ENCODE assay signal across 26 cellular contexts in genomic region chr3:34919025-34919424, GRCh38.
"Had no signal": no experiment of that assay in that cellular context is flagged by ENCODE, and none has a peak within 500 bp of the region (broad histone marks: within the 10 kb centered on the region; RNA-seq: fewer than 3 reads in every experiment).

No MANE protein-coding gene starts in this region.

- H3K4me3 ChIP-seq: left ventricle myocardium inferior, lung, pancreas, prostate gland, skin epidermis, stomach, testis, thyroid gland, transverse colon, upper lobe of left lung, vagina had no signal

- H3K36me3 ChIP-seq: left ventricle myocardium inferior, pancreas, prostate gland, stomach, thyroid gland, transverse colon, upper lobe of left lung, vagina had no signal

- H3K27me3 ChIP-seq: pancreas, stomach, testis, thyroid gland, transverse colon, upper lobe of left lung, vagina had no signal

- H3K27ac Mint-ChIP-seq: mesothelial cell of epicardium; natural killer cell treated with Interleukin-12 subunit alpha and Interleukin-12 subunit beta and Interleukin-15 and Interleukin-18, amount 100 ng/mL, for 72 hours; stimulated activated naive B cell treated with anti-CD40 and anti-IgM and Interleukin-4, amounts not matched to agents 10 μg/mL and 1 μg/mL and 100 μg/mL, for 72 hours had no signal

- H3K27ac ChIP-seq: left ventricle myocardium inferior, pancreas, prostate gland, skin epidermis, stomach, testis, thyroid gland, transverse colon, upper lobe of left lung, vagina had no signal

- H3K36me3 Mint-ChIP-seq: mesothelial cell of epicardium; naive B cell; natural killer cell treated with Interleukin-12 subunit alpha and Interleukin-12 subunit beta and Interleukin-15 and Interleukin-18, amount 100 ng/mL, for 72 hours; stimulated activated naive B cell treated with anti-CD40 and anti-IgM and Interleukin-4, amounts not matched to agents 10 μg/mL and 1 μg/mL and 100 μg/mL, for 72 hours had no signal

- DNase-seq: islet precursor cell; left ventricle myocardium inferior; mesendoderm; naive B cell; nucleus accumbens; pancreas; retina; right cardiac atrium; stimulated activated CD4-positive, alpha-beta T cell treated with anti-CD3 and anti-CD28 coated beads, Interleukin-12 subunit alpha, Interleukin-12 subunit beta, amount 100 ng/mL, for 4 hours; stimulated activated CD4-positive, alpha-beta T cell treated with anti-CD3 and anti-CD28 coated beads, Interleukin-15, amount 100 ng/mL, for 24 hours; stimulated activated CD4-positive, alpha-beta T cell treated with anti-CD3 and anti-CD28 coated beads, Interleukin-2, amount 100 ng/mL, for 24 hours; stimulated activated CD4-positive, alpha-beta T cell treated with anti-CD3 and anti-CD28 coated beads, Interleukin-4, amount 100 ng/mL, for 1 hour; stimulated activated naive B cell treated with anti-CD40 and anti-IgM and Interleukin-4, amounts not matched to agents 10 μg/mL and 1 μg/mL and 100 μg/mL, for 72 hours; stimulated activated naive CD8-positive, alpha-beta T cell treated with anti-CD3 and anti-CD28 coated beads, Interleukin-15, Interleukin-2, amounts not matched to agents 100 U/mL and 50 U/mL, for 24 hours; stomach; testis; thyroid gland; transverse colon; upper lobe of left lung had no signal

- H3K4me3 Mint-ChIP-seq: mesothelial cell of epicardium; naive B cell; natural killer cell treated with Interleukin-12 subunit alpha and Interleukin-12 subunit beta and Interleukin-15 and Interleukin-18, amount 100 ng/mL, for 72 hours; stimulated activated naive B cell treated with anti-CD40 and anti-IgM and Interleukin-4, amounts not matched to agents 10 μg/mL and 1 μg/mL and 100 μg/mL, for 72 hours had no signal

- H3K4me1 Mint-ChIP-seq: naive B cell; stimulated activated naive B cell treated with anti-CD40 and anti-IgM and Interleukin-4, amounts not matched to agents 10 μg/mL and 1 μg/mL and 100 μg/mL, for 72 hours had no signal

- H3K9me3 ChIP-seq: pancreas, prostate gland, stomach, testis, thyroid gland, transverse colon, upper lobe of left lung, vagina had no signal

- H3K27me3 Mint-ChIP-seq: naive B cell; natural killer cell treated with Interleukin-12 subunit alpha and Interleukin-12 subunit beta and Interleukin-15 and Interleukin-18, amount 100 ng/mL, for 72 hours; stimulated activated naive B cell treated with anti-CD40 and anti-IgM and Interleukin-4, amounts not matched to agents 10 μg/mL and 1 μg/mL and 100 μg/mL, for 72 hours had no signal

- ATAC-seq: natural killer cell treated with Interleukin-12 subunit alpha and Interleukin-12 subunit beta and Interleukin-15 and Interleukin-18, amount 100 ng/mL, for 72 hours; pancreas; right cardiac atrium; sciatic nerve; stimulated activated naive B cell treated with anti-CD40 and anti-IgM and Interleukin-4, amounts not matched to agents 10 μg/mL and 1 μg/mL and 100 μg/mL, for 72 hours; stimulated activated naive CD8-positive, alpha-beta T cell treated with anti-CD3 and anti-CD28 coated beads, Interleukin-15, Interleukin-2, amounts not matched to agents 100 U/mL and 50 U/mL, for 24 hours had no signal
